Comparison of ENCODE assay signal across 8 cellular contexts in the genomic region with DNA sequence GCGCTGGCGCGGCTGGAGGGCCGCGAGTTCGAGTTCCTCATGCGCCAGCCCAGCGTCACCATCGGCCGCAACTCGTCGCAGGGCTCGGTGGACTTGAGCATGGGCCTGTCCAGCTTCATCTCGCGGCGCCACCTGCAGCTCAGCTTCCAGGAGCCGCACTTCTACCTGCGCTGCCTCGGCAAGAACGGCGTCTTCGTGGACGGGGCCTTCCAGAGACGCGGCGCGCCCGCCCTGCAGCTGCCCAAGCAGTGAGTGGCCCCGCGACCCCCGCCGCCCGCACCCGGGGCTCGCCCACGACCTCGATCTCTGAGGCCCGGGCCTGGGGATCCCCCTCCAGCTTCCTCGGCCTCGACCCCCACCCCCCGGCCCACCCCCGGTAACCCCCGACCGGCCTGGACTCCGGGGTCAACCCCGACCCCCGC. TPM values are rescaled to one million over a fixed set of nuclear protein-coding genes. Genes with fewer than 3 reads are reported as not detected.
DNase-seq lines count a peak whose midpoint lies in the region; ATAC-seq, FAIRE-seq and TF ChIP-seq lines count a peak whose summit lies in the region.

No MANE protein-coding gene starts in this region.

- no peaks in the 10 kb centered on the region for H3K36me3 ChIP-seq in CD4-positive, alpha-beta memory T cell (ENCODE audit: insufficient read depth, low read length)
- peaks cover 4% of the 10 kb centered on the region for H3K36me3 ChIP-seq in bronchial epithelial cell (ENCODE audit: control insufficient read depth, insufficient read depth, low read length)

- TF ChIP-seq CTCF in bronchial epithelial cell (IDR thresholded peaks at IDR 0.05; ENCODE audit: insufficient read depth, low read length, severe bottlenecking), result peak; percentile 38

- peak; percentile 29 to 58 (median 31) for DNase-seq in CD4-positive, alpha-beta memory T cell
- DNase-seq in T-helper 2 cell, result peak in 3 of 5 experiments; percentile 12 to 70 (median 21)
- DNase-seq in bronchial epithelial cell (ENCODE audit: low read depth), result peak; percentile 44
- peak; percentile 77 for DNase-seq in left kidney (ENCODE audit: low read depth, low spot score)
- peak; percentile 7 for DNase-seq in stimulated activated CD8-positive, alpha-beta memory T cell treated with anti-CD3 and anti-CD28 coated beads, Interleukin-4, amount 100 ng/mL, for 24 hours (ENCODE audit: low read depth)
- DNase-seq in NCI-H2107 treated with DMSO at 0.1 percent for 48 hours (lab: John Stamatoyannopoulos, UW; ENCODE audit: unreplicated experiment), result no peak

- peaks cover 38% of the 10 kb centered on the region for H3K4me1 ChIP-seq in CD4-positive, alpha-beta memory T cell (ENCODE audit: insufficient read depth, low read length)

- H3K4me3 ChIP-seq in CD4-positive, alpha-beta memory T cell (ENCODE audit: low read length in 2 of 2), result peak overlapping the region in 1 of 2 donors; percentile 73
- peak overlapping the region; percentile 91 for H3K4me3 ChIP-seq in bronchial epithelial cell (ENCODE audit: low read depth, low read length)

- H3K36me3 Mint-ChIP-seq in CD4-positive, alpha-beta memory T cell, result peaks cover 7 to 15% of the 10 kb centered on the region in 2 donors

- peak; percentile 37 for ATAC-seq in GM19397 (IDR thresholded peaks at IDR 0.05; ENCODE audit: unreplicated experiment)
- ATAC-seq in HG03457 (IDR thresholded peaks at IDR 0.05; ENCODE audit: unreplicated experiment), result peak; percentile 8

- peaks cover 0 to 2% of the 10 kb centered on the region in 2 donors for H3K27me3 Mint-ChIP-seq in CD4-positive, alpha-beta memory T cell

- CTCF ChIA-PET in CD4-positive, alpha-beta memory T cell (lab: Charles Lee; ENCODE audit: partially characterized antibody), result interaction anchor here (1.2 to 6.8 kb wide), 5 partner anchors 41 to 72 kb away, joined by 3 to 50 read pairs (median 5); no protein-coding TSS in a partner anchor

- POLR2A ChIA-PET in CD4-positive, alpha-beta memory T cell (lab: Charles Lee; ENCODE audit: partially characterized antibody), result interaction anchor here (1.6 to 8.5 kb wide), 4 partner anchors 24 to 93 kb away, joined by 3 to 216 read pairs (median 35); partner anchors contain the start of gene AP5Z1

- peak overlapping the region; percentile 94 for H3K27ac ChIP-seq in CD4-positive, alpha-beta memory T cell (ENCODE audit: low read depth, low read length)

- H3K27ac Mint-ChIP-seq in CD4-positive, alpha-beta memory T cell, result peak overlapping the region in 4 of 7 donors; percentile 17 to 91 (median 72)

- H3K9me3 ChIP-seq in CD4-positive, alpha-beta memory T cell (ENCODE audit: control insufficient read depth in 1 of 2, low read length in 2 of 2), result no peaks in the 10 kb centered on the region

- no peaks in the 10 kb centered on the region for H3K27me3 ChIP-seq in CD4-positive, alpha-beta memory T cell (ENCODE audit: insufficient read depth, low read length)
- H3K27me3 ChIP-seq in bronchial epithelial cell (ENCODE audit: control insufficient read depth, insufficient read depth, low read length), result no peaks in the 10 kb centered on the region

- peak overlapping the region; percentile 35 to 100 (median 96) for H3K4me3 Mint-ChIP-seq in CD4-positive, alpha-beta memory T cell

- intact Hi-C loops in CD4-positive, alpha-beta memory T cell (cut with micrococcal nuclease), result loop anchor here (1.0 to 5.0 kb wide), 2 partner anchors 41 to 45 kb away; no protein-coding TSS in a partner anchor

- no peaks in the 10 kb centered on the region for H3K9me3 Mint-ChIP-seq in CD4-positive, alpha-beta memory T cell

- H3K4me1 Mint-ChIP-seq in CD4-positive, alpha-beta memory T cell, result peaks cover 25 to 43% (median 31%) of the 10 kb centered on the region in 4 donors

- no peak for FAIRE-seq in bronchial epithelial cell (lab: Jason Lieb, UNC)

RNA-seq across cellular contexts. Expression of gene FOXK1, which starts 0.5 kb away (rescaled TPM):
- 10 to 100 TPM; 52.9 to 53.3 TPM for total RNA-seq in CD4-positive, alpha-beta memory T cell
- polyA plus RNA-seq in CD4-positive, alpha-beta memory T cell, result 1 to 10 TPM; 1.3 to 5.0 TPM
- 13.7 and 17.6 TPM in 2 replicates for total RNA-seq in bronchial epithelial cell
